Comparison of ENCODE assay signal across 8 cellular contexts in genomic region chr11:47551086-47551485, GRCh38. TPM values are rescaled to one million over a fixed set of nuclear protein-coding genes. Genes with fewer than 3 reads are reported as not detected.
DNase-seq lines count a peak whose midpoint lies in the region; FAIRE-seq and TF ChIP-seq lines count a peak whose summit lies in the region.

No MANE protein-coding gene starts in this region.

- peaks cover 0 to 54% (median 30%) of the 10 kb centered on the region in 4 donors for H3K4me1 ChIP-seq in tibial artery

- no peaks in the 10 kb centered on the region for H3K27me3 Mint-ChIP-seq in HFFc6 (ENCODE audit: insufficient read depth)
- H3K27me3 Mint-ChIP-seq in activated CD4-positive, alpha-beta memory T cell treated with anti-CD3 and anti-CD28 coated beads, Interleukin-2, amount 10 ng/mL, durations not matched to agents 7 days and 5 days: no peaks in the 10 kb centered on the region

- TF ChIP-seq CTCF in D721Med (IDR thresholded peaks at IDR 0.05; ENCODE audit: insufficient read depth, missing control alignments) (peak; percentile 16), HFFc6 (IDR thresholded peaks at IDR 0.05) (peak; percentile 70), tibial artery (IDR thresholded peaks at IDR 0.05) (no peak)

- peak overlapping the region in 1 of 2 donors; percentile 96 for H3K27ac ChIP-seq in tibial artery

- peaks cover 2% of the 10 kb centered on the region for H3K9me3 ChIP-seq in iPS-18c (ENCODE audit: control insufficient read depth, insufficient read depth, low read length)
- H3K9me3 ChIP-seq in tibial artery: no peaks in the 10 kb centered on the region

- peak overlapping the region; percentile 97; the same call in 1 of the 2 replicates for H3K4me3 ChIP-seq in iPS-18c (ENCODE audit: insufficient read depth, low read depth, low read length)
- peak overlapping the region; percentile 97 to 98 for H3K4me3 ChIP-seq in tibial artery

- intact Hi-C loops in tibial artery (cut with DNase I; ENCODE audit: low total_unique reads): loop anchor here (10.0 kb wide), 1 partner anchor 56 kb away; no protein-coding TSS in a partner anchor

- H3K36me3 Mint-ChIP-seq in HFFc6 (ENCODE audit: low read depth): peaks cover 24% of the 10 kb centered on the region
- H3K36me3 Mint-ChIP-seq in activated CD4-positive, alpha-beta memory T cell treated with anti-CD3 and anti-CD28 coated beads, Interleukin-2, amount 10 ng/mL, durations not matched to agents 7 days and 5 days (ENCODE audit: low read depth): peaks cover 27% of the 10 kb centered on the region

- FAIRE-seq in D721Med (lab: Jason Lieb, UNC): no peak

- DNase-seq in D721Med (ENCODE audit: insufficient read length, low spot score) (no peak), HFFc6 (peak; percentile 28), tibial artery (no peak), cortex of kidney (lab: John Stamatoyannopoulos, UW) (no peak), activated gamma-delta T cell treated with Interleukin-2 at 50 U/mL for 16 hours (no peak), pons (ENCODE audit: low spot score) (no peak)
- no peak for DNase-seq in activated CD4-positive, alpha-beta memory T cell treated with anti-CD3 and anti-CD28 coated beads, Interleukin-2, amount 10 ng/mL, durations not matched to agents 7 days and 5 days

- H3K36me3 ChIP-seq in tibial artery: no peaks in the 10 kb centered on the region

- CTCF ChIA-PET in activated CD4-positive, alpha-beta memory T cell treated with anti-CD3 and anti-CD28 coated beads, Interleukin-2, amount 10 ng/mL, durations not matched to agents 7 days and 5 days (lab: Charles Lee): interaction anchor here (0.8 to 3.1 kb wide), 11 partner anchors 10 to 288 kb away, joined by 3 to 17 read pairs (median 3); partner anchors contain the start of genes KBTBD4 and NDUFS3

- H3K27ac Mint-ChIP-seq in HFFc6: peak overlapping the region; percentile 97
- H3K27ac Mint-ChIP-seq in activated CD4-positive, alpha-beta memory T cell treated with anti-CD3 and anti-CD28 coated beads, Interleukin-2, amount 10 ng/mL, durations not matched to agents 7 days and 5 days: peak overlapping the region; percentile 89

- peak overlapping the region; percentile 99 for H3K4me3 Mint-ChIP-seq in HFFc6
- H3K4me3 Mint-ChIP-seq in activated CD4-positive, alpha-beta memory T cell treated with anti-CD3 and anti-CD28 coated beads, Interleukin-2, amount 10 ng/mL, durations not matched to agents 7 days and 5 days: peak overlapping the region; percentile 96

- no peaks in the 10 kb centered on the region for H3K9me3 Mint-ChIP-seq in HFFc6
- H3K9me3 Mint-ChIP-seq in activated CD4-positive, alpha-beta memory T cell treated with anti-CD3 and anti-CD28 coated beads, Interleukin-2, amount 10 ng/mL, durations not matched to agents 7 days and 5 days: no peaks in the 10 kb centered on the region

- POLR2A ChIA-PET in activated CD4-positive, alpha-beta memory T cell treated with anti-CD3 and anti-CD28 coated beads, Interleukin-2, amount 10 ng/mL, durations not matched to agents 7 days and 5 days (lab: Charles Lee): interaction anchor here (0.7 to 5.0 kb wide), 10 partner anchors 10 to 336 kb away, joined by 3 to 55 read pairs (median 6); partner anchors contain the start of genes ACP2, DDB2, KBTBD4 and NDUFS3

- H3K27me3 ChIP-seq in tibial artery: no peaks in the 10 kb centered on the region

- H3K4me1 Mint-ChIP-seq in HFFc6 (ENCODE audit: low read depth): peaks cover 44% of the 10 kb centered on the region
- peaks cover 46% of the 10 kb centered on the region for H3K4me1 Mint-ChIP-seq in activated CD4-positive, alpha-beta memory T cell treated with anti-CD3 and anti-CD28 coated beads, Interleukin-2, amount 10 ng/mL, durations not matched to agents 7 days and 5 days

RNA-seq across cellular contexts. Expression of gene CELF1, which starts 1.8 kb away (rescaled TPM):
- total RNA-seq in HFFc6 (2021; fragmentation: NEBNext Ultra II Directional; extraction: Animal tissue kit (Norgen Biotek cat#: 25700)): 100 to 1,000 TPM; 103 to 131 (median 120) TPM
- total RNA-seq in activated CD4-positive, alpha-beta memory T cell treated with anti-CD3 and anti-CD28 coated beads, Interleukin-2, amount 10 ng/mL, durations not matched to agents 7 days and 5 days: 100 to 1,000 TPM; 104 to 105 TPM

RNA-seq across cellular contexts. Expression of gene PTPMT1, which starts 14.3 kb away (rescaled TPM):
- 10 to 100 TPM; 51.8 to 64.2 (median 54.5) TPM for total RNA-seq in HFFc6 (2021; fragmentation: NEBNext Ultra II Directional; extraction: Animal tissue kit (Norgen Biotek cat#: 25700))
- 10 to 100 TPM; 42.3 to 45.2 TPM for total RNA-seq in activated CD4-positive, alpha-beta memory T cell treated with anti-CD3 and anti-CD28 coated beads, Interleukin-2, amount 10 ng/mL, durations not matched to agents 7 days and 5 days

RNA-seq across cellular contexts. Expression of gene KBTBD4, which starts 27.7 kb away (rescaled TPM):
- total RNA-seq in HFFc6 (2021; fragmentation: NEBNext Ultra II Directional; extraction: Animal tissue kit (Norgen Biotek cat#: 25700)): 10 to 100 TPM; 15.9 to 19.4 (median 18.4) TPM
- total RNA-seq in activated CD4-positive, alpha-beta memory T cell treated with anti-CD3 and anti-CD28 coated beads, Interleukin-2, amount 10 ng/mL, durations not matched to agents 7 days and 5 days: 10 to 100 TPM; 18.1 to 18.2 TPM

RNA-seq across cellular contexts. Expression of gene NDUFS3, which starts 27.8 kb away (rescaled TPM):
- total RNA-seq in HFFc6 (2021; fragmentation: NEBNext Ultra II Directional; extraction: Animal tissue kit (Norgen Biotek cat#: 25700)): 100 to 1,000 TPM in 3 of 6 experiments, 10 to 100 TPM in 3; 97.0 to 105 (median 99.8) TPM
- 10 to 100 TPM; 95.6 to 99.9 TPM for total RNA-seq in activated CD4-positive, alpha-beta memory T cell treated with anti-CD3 and anti-CD28 coated beads, Interleukin-2, amount 10 ng/mL, durations not matched to agents 7 days and 5 days

RNA-seq across cellular contexts. Expression of gene FAM180B, which starts 35.4 kb away (rescaled TPM):
- total RNA-seq in HFFc6 (2021; fragmentation: NEBNext Ultra II Directional; extraction: Animal tissue kit (Norgen Biotek cat#: 25700)): not detected
- under 1 TPM in 1 of 2 experiments, not detected in 1; 0.15 TPM for total RNA-seq in activated CD4-positive, alpha-beta memory T cell treated with anti-CD3 and anti-CD28 coated beads, Interleukin-2, amount 10 ng/mL, durations not matched to agents 7 days and 5 days

Comparison
In these comparisons a context has a peak if more than half of its experiments do, and no peak if none do; other contexts are left out.
1. CTCF ChIP-seq: peak in D721Med (single experiment) and HFFc6 (single experiment); none in tibial artery (0 of 2).